In genomic region chr3:152268501-152269422, GRCh38 we compare ENCODE assay signal across 8 cellular contexts. TPM values are rescaled to one million over a fixed set of nuclear protein-coding genes. Genes with fewer than 3 reads are reported as not detected.
DNase-seq lines count a peak whose midpoint lies in the region; ATAC-seq and TF ChIP-seq lines count a peak whose summit lies in the region.

A gene with protein sequence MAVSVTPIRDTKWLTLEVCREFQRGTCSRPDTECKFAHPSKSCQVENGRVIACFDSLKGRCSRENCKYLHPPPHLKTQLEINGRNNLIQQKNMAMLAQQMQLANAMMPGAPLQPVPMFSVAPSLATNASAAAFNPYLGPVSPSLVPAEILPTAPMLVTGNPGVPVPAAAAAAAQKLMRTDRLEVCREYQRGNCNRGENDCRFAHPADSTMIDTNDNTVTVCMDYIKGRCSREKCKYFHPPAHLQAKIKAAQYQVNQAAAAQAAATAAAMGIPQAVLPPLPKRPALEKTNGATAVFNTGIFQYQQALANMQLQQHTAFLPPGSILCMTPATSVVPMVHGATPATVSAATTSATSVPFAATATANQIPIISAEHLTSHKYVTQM (plus strand): TSS chr3:152268929. CDS start chr3:152300194, 31,265 bp downstream.

- peak; percentile 35 for DNase-seq in DMS114 treated with DMSO at 0.1 percent for 48 hours (lab: John Stamatoyannopoulos, UW; ENCODE audit: unreplicated experiment)
- DNase-seq in KBM-7: peak; percentile 94
- DNase-seq in Panc1 (ENCODE audit: low read depth, low spot score): peak; percentile 47
- peak; percentile 89 for DNase-seq in activated T-cell treated with anti-CD3 and anti-CD28 coated beads, Interleukin-2, amount 50 U/mL, for 24 hours
- DNase-seq in erythroblast (lab: John Stamatoyannopoulos, UW): peak; percentile 94 to 95
- peak; percentile 87 for DNase-seq in stimulated activated CD8-positive, alpha-beta memory T cell treated with anti-CD3 and anti-CD28 coated beads, Interleukin-4, amount 100 ng/mL, for 48 hours

- peak; percentile 79 for TF ChIP-seq POLR2A in erythroblast (IDR thresholded peaks at IDR 0.05; ENCODE audit: low read length)

- intact Hi-C loops in Panc1 (cut with micrococcal nuclease; ENCODE audit: unreplicated experiment): no loop called here

- H3K9me3 Mint-ChIP-seq in activated T-cell treated with anti-CD3 and anti-CD28 coated beads, Interleukin-2, amount 50 U/mL, for 24 hours: peaks cover 1% of the 10 kb centered on the region

- POLR2A ChIA-PET in Panc1 (lab: Charles Lee): interaction anchor here (0.6 to 0.7 kb wide), 5 partner anchors 27 to 197 kb away, joined by 3 to 13 read pairs (median 8); no protein-coding TSS in a partner anchor

- H3K27me3 Mint-ChIP-seq in activated T-cell treated with anti-CD3 and anti-CD28 coated beads, Interleukin-2, amount 50 U/mL, for 24 hours: no peaks in the 10 kb centered on the region

- peak within 1 kb of the TSS; percentile 90 to 99 for H3K4me3 ChIP-seq in Panc1 (ENCODE audit: low read depth in 2 of 2, low read length in 2 of 2)
- H3K4me3 ChIP-seq in mucosa of rectum (ENCODE audit: low read length in 2 of 2): peak within 1 kb of the TSS; percentile 97 to 99

- H3K4me1 Mint-ChIP-seq in activated T-cell treated with anti-CD3 and anti-CD28 coated beads, Interleukin-2, amount 50 U/mL, for 24 hours (ENCODE audit: low read depth): peaks cover 57% of the 10 kb centered on the region

- CTCF ChIA-PET in Panc1 (lab: Charles Lee): no interaction called here

- peak; percentile 59 for ATAC-seq in GM21576 (IDR thresholded peaks at IDR 0.05; ENCODE audit: unreplicated experiment)
- ATAC-seq in Panc1: peak; percentile 91

- peak within 1 kb of the TSS; percentile 92 for H3K27ac Mint-ChIP-seq in activated T-cell treated with anti-CD3 and anti-CD28 coated beads, Interleukin-2, amount 50 U/mL, for 24 hours

- H3K4me3 Mint-ChIP-seq in activated T-cell treated with anti-CD3 and anti-CD28 coated beads, Interleukin-2, amount 50 U/mL, for 24 hours: peak within 1 kb of the TSS; percentile 96

- in situ Hi-C loops in KBM-7 (cut with MboI; ENCODE audit: low pct_unique_long_range_greater_than_20kb, low sequenced_read_pairs) (no loop called here), Panc1 (cut with HindIII; ENCODE audit: low pct_unique_long_range_greater_than_20kb, low sequenced_read_pairs) (no loop called here)

- peak within 1 kb of the TSS; percentile 94 to 99 for H3K9ac ChIP-seq in mucosa of rectum (ENCODE audit: low read depth in 1 of 2, low read length in 2 of 2)

- H3K27me3 ChIP-seq in Panc1 (ENCODE audit: control insufficient read depth, insufficient read depth, low read length) (no peaks in the 10 kb centered on the region), mucosa of rectum (ENCODE audit: control insufficient read depth in 2 of 2, insufficient read depth in 2 of 2, low read length in 2 of 2) (no peaks in the 10 kb centered on the region)

- peaks cover 48% of the 10 kb centered on the region for H3K36me3 Mint-ChIP-seq in activated T-cell treated with anti-CD3 and anti-CD28 coated beads, Interleukin-2, amount 50 U/mL, for 24 hours (ENCODE audit: low read depth)

- TF ChIP-seq CTCF in Panc1 (IDR thresholded peaks at IDR 0.05): no peak

- no peaks in the 10 kb centered on the region for H3K9me3 ChIP-seq in Panc1 (ENCODE audit: control insufficient read depth, insufficient read depth, low read depth, low read length)
- H3K9me3 ChIP-seq in mucosa of rectum (ENCODE audit: control insufficient read depth in 2 of 2, low read length in 2 of 2): no peaks in the 10 kb centered on the region

- H3K4me1 ChIP-seq in Panc1 (ENCODE audit: control insufficient read depth, insufficient read depth, low read length): peaks cover 46% of the 10 kb centered on the region
- peaks cover 25 to 38% of the 10 kb centered on the region in 2 donors for H3K4me1 ChIP-seq in mucosa of rectum (ENCODE audit: control insufficient read depth in 2 of 2, insufficient read depth in 2 of 2, low read length in 2 of 2)

- no TSS peak for BruUV-seq in Panc1 (replicated peaks; lab: Mats Ljungman, UMichigan)

- H3K36me3 ChIP-seq in Panc1 (ENCODE audit: control insufficient read depth, insufficient read depth, low read length) (peaks cover 6% of the 10 kb centered on the region), mucosa of rectum (ENCODE audit: control insufficient read depth in 2 of 2, insufficient read depth in 2 of 2, low read length in 2 of 2) (no peaks in the 10 kb centered on the region)

- H3K27ac ChIP-seq in Panc1 (ENCODE audit: low read length): peak within 1 kb of the TSS; percentile 99
- H3K27ac ChIP-seq in mucosa of rectum (ENCODE audit: low read depth in 2 of 2, low read length in 2 of 2): peak within 1 kb of the TSS; percentile 99 to 100

RNA-seq across cellular contexts. Expression of the gene that starts here (rescaled TPM):
- total RNA-seq in Panc1 (2021; ENCODE audit: unreplicated experiment): 140 TPM
- 55.2 TPM for polyA plus RNA-seq in Panc1 (2012; ENCODE audit: insufficient read length)

Comparison
In these comparisons a context has a peak if more than half of its experiments do, and no peak if none do; other contexts are left out.
1. Peak in every context shown above with its lines: DNase-seq, ATAC-seq, H3K4me3 ChIP-seq and H3K27ac ChIP-seq.
2. DNase-seq: peak in every context shown above with its lines; median percentile 94 in erythroblast; 94 in KBM-7; 89 in activated T-cell treated with anti-CD3 and anti-CD28 coated beads, Interleukin-2, amount 50 U/mL, for 24 hours; 87 in stimulated activated CD8-positive, alpha-beta memory T cell treated with anti-CD3 and anti-CD28 coated beads, Interleukin-4, amount 100 ng/mL, for 48 hours; 47 in Panc1; 35 in DMS114 treated with DMSO at 0.1 percent for 48 hours.